In genomic region chr10:24811906-24812305, GRCh38 we compare ENCODE assay signal across 13 cellular contexts.
DNase-seq lines count a peak whose midpoint lies in the region; ATAC-seq and TF ChIP-seq lines count a peak whose summit lies in the region.
"Had no signal": no experiment of that assay in that cellular context is flagged by ENCODE, and none has a peak within 500 bp of the region (broad histone marks: within the 10 kb centered on the region; RNA-seq: fewer than 3 reads in every experiment).

No MANE protein-coding gene starts in this region.

- peaks cover 11% of the 10 kb centered on the region for H3K4me1 Mint-ChIP-seq in neural crest cell
- H3K4me1 Mint-ChIP-seq: activated T-helper 17 cell treated with anti-CD3 and anti-CD28 coated beads, Interleukin-2, amount 50 U/mL, for 72 hours had no signal

- H3K4me3 Mint-ChIP-seq in neural crest cell = no peak overlapping the region
- H3K4me3 Mint-ChIP-seq: activated CD4-positive, alpha-beta memory T cell treated with anti-CD3 and anti-CD28 coated beads, Interleukin-2, amount 10 ng/mL, durations not matched to agents 7 days and 5 days; activated T-helper 17 cell treated with anti-CD3 and anti-CD28 coated beads, Interleukin-2, amount 50 U/mL, for 72 hours; CD8-positive, alpha-beta T cell had no signal

- no peaks in the 10 kb centered on the region for H3K9me3 Mint-ChIP-seq in neural crest cell
- H3K9me3 Mint-ChIP-seq: activated CD4-positive, alpha-beta memory T cell treated with anti-CD3 and anti-CD28 coated beads, Interleukin-2, amount 10 ng/mL, durations not matched to agents 7 days and 5 days; activated T-helper 17 cell treated with anti-CD3 and anti-CD28 coated beads, Interleukin-2, amount 50 U/mL, for 72 hours; CD8-positive, alpha-beta T cell had no signal

- TF ChIP-seq CTCF in neural crest cell (conservative IDR thresholded peaks at IDR 0.05) = no peak

- no peaks in the 10 kb centered on the region for H3K27me3 Mint-ChIP-seq in neural crest cell (ENCODE audit: low read depth)
- H3K27me3 Mint-ChIP-seq: activated CD4-positive, alpha-beta memory T cell treated with anti-CD3 and anti-CD28 coated beads, Interleukin-2, amount 10 ng/mL, durations not matched to agents 7 days and 5 days; activated T-helper 17 cell treated with anti-CD3 and anti-CD28 coated beads, Interleukin-2, amount 50 U/mL, for 72 hours had no signal

- peak in 12 of 14 donors; percentile 36 to 88 (median 75) for DNase-seq in C1 segment of cervical spinal cord (lab: John Stamatoyannopoulos, UW)
- DNase-seq in head of caudate nucleus = peak; percentile 71 to 98 (median 91)
- peak; percentile 15 for DNase-seq in neural crest cell (ENCODE audit: low read depth, low spot score)
- DNase-seq in NCI-H2029 treated with DMSO at 0.1 percent for 48 hours (lab: John Stamatoyannopoulos, UW) = no peak
- no peak for DNase-seq in COLO668 (lab: John Stamatoyannopoulos, UW; ENCODE audit: unreplicated experiment)
- DNase-seq: activated CD4-positive, alpha-beta memory T cell treated with anti-CD3 and anti-CD28 coated beads, Interleukin-2, amount 10 ng/mL, durations not matched to agents 7 days and 5 days; CD8-positive, alpha-beta T cell; stimulated activated naive CD8-positive, alpha-beta T cell treated with anti-CD3 and anti-CD28 coated beads, Interleukin-15, Interleukin-2, amounts not matched to agents 100 U/mL and 50 U/mL, for 24 hours had no signal

- H3K27ac ChIP-seq in angular gyrus (ENCODE audit: low read depth, low read length) = peak overlapping the region; percentile 98
- H3K27ac ChIP-seq: SJSA1 had no signal

- peak overlapping the region; percentile 73 for H3K27ac Mint-ChIP-seq in neural crest cell (ENCODE audit: unreplicated experiment)
- H3K27ac Mint-ChIP-seq: activated CD4-positive, alpha-beta memory T cell treated with anti-CD3 and anti-CD28 coated beads, Interleukin-2, amount 10 ng/mL, durations not matched to agents 7 days and 5 days; activated T-helper 17 cell treated with anti-CD3 and anti-CD28 coated beads, Interleukin-2, amount 50 U/mL, for 72 hours; CD8-positive, alpha-beta T cell had no signal

- intact Hi-C loops in head of caudate nucleus (cut with DNase I) = loop anchor here (10.0 kb wide), 1 partner anchor 143 kb away; the partner anchor contains the start of gene PRTFDC1

- no peaks in the 10 kb centered on the region for H3K36me3 Mint-ChIP-seq in neural crest cell (ENCODE audit: low read depth)
- H3K36me3 Mint-ChIP-seq: CD8-positive, alpha-beta T cell had no signal

- ATAC-seq in GM18858 (IDR thresholded peaks at IDR 0.05; ENCODE audit: unreplicated experiment) = no peak
- no peak for ATAC-seq in HG03521 (IDR thresholded peaks at IDR 0.05; ENCODE audit: unreplicated experiment)
- ATAC-seq: activated T-helper 17 cell treated with anti-CD3 and anti-CD28 coated beads, Interleukin-2, amount 50 U/mL, for 72 hours; CD8-positive, alpha-beta T cell; stimulated activated naive CD8-positive, alpha-beta T cell treated with anti-CD3 and anti-CD28 coated beads, Interleukin-15, Interleukin-2, amounts not matched to agents 100 U/mL and 50 U/mL, for 24 hours had no signal

Comparison
In these comparisons a context has a peak if more than half of its experiments do, and no peak if none do; other contexts are left out.
1. DNase-seq: peak in C1 segment of cervical spinal cord (12 of 14), head of caudate nucleus (42 of 42) and neural crest cell (single experiment); none in NCI-H2029 treated with DMSO at 0.1 percent for 48 hours (single experiment) and COLO668 (single experiment).